20 cellular contexts compared by ENCODE assay signal in genomic region chr1:193108471-193108870, GRCh38.
"Had no signal": no experiment of that assay in that cellular context is flagged by ENCODE, and none has a peak within 500 bp of the region (broad histone marks: within the 10 kb centered on the region; RNA-seq: fewer than 3 reads in every experiment).

No MANE protein-coding gene starts in this region.

- DNase-seq: KBM-7, MG63, NCI-H1092, NCI-H1105 treated with DMSO at 0.1 percent for 48 hours, NCI-H1417 treated with DMSO at 0.1 percent for 48 hours, NCI-H146, NCI-H1694 treated with DMSO at 0.1 percent for 48 hours, NCI-H1930, NCI-H2081, NCI-H2107, NCI-H2227 treated with DMSO at 0.1 percent for 48 hours, NCI-H524, NCI-H526 treated with DMSO at 0.1 percent for 48 hours, NCI-H774, Right ventricle myocardium superior, RPMI8226, SIG-M5 had no signal

- H3K36me3 ChIP-seq: MG63 had no signal

- H3K9me3 ChIP-seq: MG63, SJSA1 had no signal

- H3K27ac ChIP-seq: SJSA1, SK-N-MC had no signal

- FAIRE-seq: RCC 7860 had no signal

- H3K4me3 ChIP-seq: MG63, SJSA1, SK-N-MC had no signal

- H3K27me3 ChIP-seq: MG63, SJSA1 had no signal
